24 cellular contexts compared by ENCODE assay signal in the genomic region with DNA sequence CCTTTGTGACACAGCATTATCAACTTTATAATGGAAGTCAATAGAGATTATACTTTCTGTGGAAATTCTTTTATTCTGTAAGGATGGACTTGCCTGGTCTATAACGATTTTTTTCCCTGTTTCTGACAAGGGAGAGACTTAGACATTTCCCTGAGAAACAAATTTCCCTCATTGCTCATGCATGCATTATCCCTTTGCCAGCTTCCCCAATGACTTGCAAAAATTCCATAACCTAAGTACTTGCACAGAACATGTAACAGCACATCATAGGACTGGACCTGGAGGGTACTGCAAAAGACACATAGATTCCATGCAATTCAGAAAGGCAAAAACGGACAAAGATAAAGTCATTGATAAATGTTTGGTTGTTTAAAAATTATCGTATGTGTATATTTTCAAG.
DNase-seq lines count a peak whose midpoint lies in the region; ATAC-seq, FAIRE-seq and TF ChIP-seq lines count a peak whose summit lies in the region.
"Had no signal": no experiment of that assay in that cellular context is flagged by ENCODE, and none has a peak within 500 bp of the region (broad histone marks: within the 10 kb centered on the region; RNA-seq: fewer than 3 reads in every experiment).

No MANE protein-coding gene starts in this region.

- H3K4me3 ChIP-seq in keratinocyte (ENCODE audit: control insufficient read depth in 2 of 3, extremely low read depth in 1 of 3, insufficient read depth in 2 of 3, low read depth in 1 of 3, low read length in 3 of 3), result no peak overlapping the region
- no peak overlapping the region for H3K4me3 ChIP-seq in suprapubic skin
- H3K4me3 ChIP-seq: BLaER1, HAP-1, MG63, PC-9 had no signal

- peaks cover 24% of the 10 kb centered on the region for H3K4me1 ChIP-seq in keratinocyte (ENCODE audit: control insufficient read depth, extremely low read depth, insufficient read depth, low read length)
- H3K4me1 ChIP-seq in suprapubic skin, result peaks cover 14% of the 10 kb centered on the region
- H3K4me1 ChIP-seq: BLaER1, HAP-1 had no signal

- ATAC-seq in left ventricle myocardium superior (peak; percentile 35), Right ventricle myocardium inferior (no peak), esophagus mucosa (peak; percentile 34)

- peak; percentile 69 for FAIRE-seq in keratinocyte (lab: Jason Lieb, UNC)
- FAIRE-seq: D721Med had no signal

- H2AFZ ChIP-seq in keratinocyte (ENCODE audit: control insufficient read depth, low read length), result no peak overlapping the region
- H2AFZ ChIP-seq: PC-9 had no signal

- dilution Hi-C loops in keratinocyte (cut with MboI; ENCODE audit: extremely low pct_ligation_motif_present, low sequenced_read_pairs), result no loop called here

- no peak for TF ChIP-seq EP300 in suprapubic skin (IDR thresholded peaks at IDR 0.05)

- no peak for TF ChIP-seq POLR2A in suprapubic skin (IDR thresholded peaks at IDR 0.05)

- DNase-seq in left ventricle myocardium superior (no peak), Right ventricle myocardium inferior (ENCODE audit: missing footprints) (no peak), keratinocyte (ENCODE audit: low read depth, low spot score) (no peak), suprapubic skin (ENCODE audit: low spot score in 2 of 2) (no peak), NAMALWA (ENCODE audit: low spot score) (no peak), AG08395 (ENCODE audit: low spot score) (no peak), COR-L47 (lab: John Stamatoyannopoulos, UW) (no peak)
- DNase-seq: 8988T; CD4-positive, CD25-positive, alpha-beta regulatory T cell; GOT3; MG63; NCI-H2029; NCI-H446; NCI-H524 treated with DMSO at 0.1 percent for 48 hours; NCI-H82; NK-92 treated with Interleukin-12 subunit alpha and Interleukin-12 subunit beta, amount 100 ng/mL, for 24 hours; PC-9; RPMI8226; SHP77 had no signal

- no peaks in the 10 kb centered on the region for H4K20me1 ChIP-seq in keratinocyte (ENCODE audit: control insufficient read depth, extremely low read depth, insufficient read depth, low read length)
- H4K20me1 ChIP-seq: BLaER1 had no signal

- H3K36me3 ChIP-seq in keratinocyte (ENCODE audit: control insufficient read depth in 2 of 2, extremely low read depth in 1 of 2, insufficient read depth in 2 of 2, low read length in 2 of 2) (peaks cover 0 to 3% of the 10 kb centered on the region in 2 experiments), suprapubic skin (no peaks in the 10 kb centered on the region)
- H3K36me3 ChIP-seq: BLaER1, HAP-1, MG63 had no signal

- no peaks in the 10 kb centered on the region for H3K9me1 ChIP-seq in keratinocyte (ENCODE audit: control insufficient read depth, extremely low read depth, insufficient read depth, low read length)

- intact Hi-C loops in left ventricle myocardium superior (cut with micrococcal nuclease), result no loop called here
- intact Hi-C loops in Right ventricle myocardium inferior (cut with DNase I), result no loop called here

- H3K9ac ChIP-seq in keratinocyte (ENCODE audit: control insufficient read depth, extremely low read depth, insufficient read depth, low read length), result no peak overlapping the region
- H3K9ac ChIP-seq: BLaER1 had no signal

- H3K79me2 ChIP-seq in keratinocyte (ENCODE audit: control insufficient read depth, insufficient read depth, low read length), result no peaks in the 10 kb centered on the region

- H3K27ac ChIP-seq in keratinocyte (ENCODE audit: control insufficient read depth, insufficient read depth, low read length), result peak overlapping the region; percentile 68
- peak overlapping the region; percentile 71 for H3K27ac ChIP-seq in suprapubic skin
- H3K27ac ChIP-seq: BLaER1, HL-60, PC-9 had no signal

- WGBS in suprapubic skin, result 60% methylated on average over 3 of the region's 3 CpGs

- H3K4me2 ChIP-seq in keratinocyte (ENCODE audit: control insufficient read depth, extremely low read depth, insufficient read depth, low read depth, low read length), result peak overlapping the region; percentile 36
- H3K4me2 ChIP-seq: BLaER1, PC-9 had no signal

- H3K9me3 ChIP-seq in keratinocyte (ENCODE audit: control insufficient read depth, low read depth, low read length), result no peaks in the 10 kb centered on the region
- no peaks in the 10 kb centered on the region for H3K9me3 ChIP-seq in suprapubic skin
- H3K9me3 ChIP-seq: BLaER1, HAP-1, MG63 had no signal

- TF ChIP-seq CTCF in keratinocyte (optimal IDR thresholded peaks at IDR 0.05 in 1 of 3, IDR thresholded peaks at IDR 0.05 in 1 of 3, conservative IDR thresholded peaks at IDR 0.05 in 1 of 3; ENCODE audit: extremely low read depth in 1 of 3, insufficient read depth in 2 of 3, low read length in 3 of 3) (no peak), suprapubic skin (IDR thresholded peaks at IDR 0.05) (no peak)

- H3K27me3 ChIP-seq in keratinocyte (ENCODE audit: control insufficient read depth, extremely low read depth, insufficient read depth, low read length) (no peaks in the 10 kb centered on the region), suprapubic skin (no peaks in the 10 kb centered on the region)
- H3K27me3 ChIP-seq: BLaER1, MG63 had no signal
